Comparison of ENCODE assay signal across 3 cellular contexts in genomic region chr15:28120359-28120640, GRCh38.
"Had no signal": no experiment of that assay in that cellular context is flagged by ENCODE, and none has a peak within 500 bp of the region (broad histone marks: within the 10 kb centered on the region; RNA-seq: fewer than 3 reads in every experiment).

No MANE protein-coding gene starts in this region.

- ATAC-seq: HepG2, K562 had no signal

- H3K4me3 ChIP-seq: K562 had no signal

- H3K27ac ChIP-seq: HL-60 had no signal
